ENCODE assay signal across 15 cellular contexts in the genomic region with DNA sequence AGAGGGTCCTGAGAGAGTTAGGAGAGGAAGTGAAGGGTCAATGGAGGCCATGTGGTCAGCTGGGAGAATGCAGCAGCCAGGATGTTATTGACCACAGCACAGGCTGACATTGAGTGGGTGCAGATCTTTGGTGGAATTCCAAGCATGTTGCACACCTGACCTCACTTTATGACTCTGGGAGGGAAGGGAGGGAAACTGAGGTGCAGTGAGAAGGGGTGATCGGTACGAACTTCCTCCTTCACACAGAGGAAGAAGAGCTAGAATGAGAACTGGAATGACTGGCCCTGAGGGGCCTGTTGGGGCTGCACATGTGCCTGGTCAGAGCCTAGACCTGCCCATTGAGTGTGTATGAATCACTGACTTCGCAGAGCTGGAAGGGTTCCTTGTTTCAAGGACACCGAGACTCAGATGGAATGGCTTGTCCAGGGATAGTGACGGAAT. TPM values are rescaled to one million over a fixed set of nuclear protein-coding genes. Genes with fewer than 3 reads are reported as not detected.
DNase-seq lines count a peak whose midpoint lies in the region; ATAC-seq and TF ChIP-seq lines count a peak whose summit lies in the region.
"Had no signal": no experiment of that assay in that cellular context is flagged by ENCODE, and none has a peak within 500 bp of the region (broad histone marks: within the 10 kb centered on the region; RNA-seq: fewer than 3 reads in every experiment).

No MANE protein-coding gene starts in this region.

- no peaks in the 10 kb centered on the region for H3K27me3 ChIP-seq in adrenal gland
- H3K27me3 ChIP-seq: BLaER1 treated with 17β-estradiol and CSF1 and Interleukin-3, amounts not matched to agents 10 nM and 100 nM had no signal

- POLR2A ChIA-PET in activated CD4-positive, alpha-beta T cell treated with anti-CD3 and anti-CD28 coated beads, Interleukin-2, amount 10 ng/mL, durations not matched to agents 7 days and 5 days (lab: Charles Lee): interaction anchor here (0.7 kb wide), 1 partner anchor 101 kb away, joined by 3 read pairs; no protein-coding TSS in a partner anchor
- POLR2A ChIA-PET in activated CD4-positive, alpha-beta T cell treated with anti-CD3 and anti-CD28 coated beads for 36 hours (lab: Charles Lee): no interaction called here

- CTCF ChIA-PET in activated CD4-positive, alpha-beta T cell treated with anti-CD3 and anti-CD28 coated beads, Interleukin-2, amount 10 ng/mL, durations not matched to agents 7 days and 5 days (lab: Charles Lee): no interaction called here
- CTCF ChIA-PET in activated CD4-positive, alpha-beta T cell treated with anti-CD3 and anti-CD28 coated beads for 36 hours (lab: Charles Lee): interaction anchor here (0.6 to 2.0 kb wide), 4 partner anchors 9 to 303 kb away, joined by 3 to 8 read pairs (median 4); partner anchors contain the start of gene FAM83D

- intact Hi-C loops in activated CD4-positive, alpha-beta T cell treated with anti-CD3 and anti-CD28 coated beads for 36 hours (cut with DNase I, micrococcal nuclease): no loop called here
- intact Hi-C loops in adrenal gland (cut with DNase I): no loop called here

- H3K4me1 Mint-ChIP-seq in activated CD4-positive, alpha-beta T cell treated with anti-CD3 and anti-CD28 coated beads, Interleukin-2, amount 10 ng/mL, durations not matched to agents 7 days and 5 days: peaks cover 32% of the 10 kb centered on the region
- H3K4me1 Mint-ChIP-seq in activated CD4-positive, alpha-beta T cell treated with anti-CD3 and anti-CD28 coated beads for 36 hours: peaks cover 3% of the 10 kb centered on the region

- no peak overlapping the region for H3K27ac ChIP-seq in adrenal gland
- H3K27ac ChIP-seq: BLaER1 treated with 17β-estradiol and CSF1 and Interleukin-3, amounts not matched to agents 10 nM and 100 nM had no signal

- no peak for ATAC-seq in activated CD4-positive, alpha-beta T cell treated with anti-CD3 and anti-CD28 coated beads for 36 hours
- peak; percentile 84 for ATAC-seq in esophagus mucosa
- no peak for ATAC-seq in HG03439 (IDR thresholded peaks at IDR 0.05; ENCODE audit: unreplicated experiment)
- ATAC-seq in GM19455 (IDR thresholded peaks at IDR 0.05; ENCODE audit: unreplicated experiment): no peak
- ATAC-seq in GM21447 (IDR thresholded peaks at IDR 0.05; ENCODE audit: unreplicated experiment): no peak
- ATAC-seq: sciatic nerve, T-helper 17 cell had no signal

- H3K4me1 ChIP-seq in adrenal gland (replicated peaks in 1 of 2): no peaks in the 10 kb centered on the region

- no peak overlapping the region for H3K4me3 ChIP-seq in adrenal gland
- H3K4me3 ChIP-seq: BLaER1 treated with 17β-estradiol and CSF1 and Interleukin-3, amounts not matched to agents 10 nM and 100 nM had no signal

- TF ChIP-seq CTCF in adrenal gland (IDR thresholded peaks at IDR 0.05): no peak

- WGBS in adrenal gland, 4 donors: 48 to 65% (median 54%) methylated on average over 5 of the region's 5 CpGs

- no peak overlapping the region for H3K4me3 Mint-ChIP-seq in activated CD4-positive, alpha-beta T cell treated with anti-CD3 and anti-CD28 coated beads, Interleukin-2, amount 10 ng/mL, durations not matched to agents 7 days and 5 days
- H3K4me3 Mint-ChIP-seq in activated CD4-positive, alpha-beta T cell treated with anti-CD3 and anti-CD28 coated beads for 36 hours: no peak overlapping the region
- H3K4me3 Mint-ChIP-seq: T-helper 17 cell had no signal

- no peaks in the 10 kb centered on the region for H3K9me3 ChIP-seq in adrenal gland (replicated peaks in 1 of 3)
- H3K9me3 ChIP-seq: BLaER1 treated with 17β-estradiol and CSF1 and Interleukin-3, amounts not matched to agents 10 nM and 100 nM had no signal

- no peak for TF ChIP-seq POLR2A in adrenal gland (IDR thresholded peaks at IDR 0.05)

- H3K36me3 Mint-ChIP-seq in activated CD4-positive, alpha-beta T cell treated with anti-CD3 and anti-CD28 coated beads, Interleukin-2, amount 10 ng/mL, durations not matched to agents 7 days and 5 days (ENCODE audit: low read depth): peaks cover 26% of the 10 kb centered on the region
- peaks cover 5% of the 10 kb centered on the region for H3K36me3 Mint-ChIP-seq in activated CD4-positive, alpha-beta T cell treated with anti-CD3 and anti-CD28 coated beads for 36 hours (ENCODE audit: low read depth)

- no peak for DNase-seq in activated CD4-positive, alpha-beta T cell treated with anti-CD3 and anti-CD28 coated beads, Interleukin-2, amount 10 ng/mL, durations not matched to agents 7 days and 5 days
- no peak for DNase-seq in activated CD4-positive, alpha-beta T cell treated with anti-CD3 and anti-CD28 coated beads for 36 hours
- DNase-seq in adrenal gland: peak in 5 of 7 donors; percentile 20 to 52 (median 32)
- DNase-seq in renal cortical epithelial cell (ENCODE audit: low read depth): peak; percentile 69
- DNase-seq: activated CD4-positive, CD25-positive, alpha-beta regulatory T cell treated with anti-CD3 and anti-CD28 coated beads, Interleukin-2, amount 50 U/mL, for 72 hours; NCI-H1436 treated with DMSO at 0.1 percent for 48 hours; nucleus accumbens; stimulated activated CD4-positive, alpha-beta T cell treated with anti-CD3 and anti-CD28 coated beads, Interleukin-2, amount 100 ng/mL, for 24 hours; T-helper 17 cell had no signal

- H3K9me3 Mint-ChIP-seq in activated CD4-positive, alpha-beta T cell treated with anti-CD3 and anti-CD28 coated beads, Interleukin-2, amount 10 ng/mL, durations not matched to agents 7 days and 5 days: no peaks in the 10 kb centered on the region
- no peaks in the 10 kb centered on the region for H3K9me3 Mint-ChIP-seq in activated CD4-positive, alpha-beta T cell treated with anti-CD3 and anti-CD28 coated beads for 36 hours (ENCODE audit: low read depth)

- no peaks in the 10 kb centered on the region for H3K27me3 Mint-ChIP-seq in activated CD4-positive, alpha-beta T cell treated with anti-CD3 and anti-CD28 coated beads, Interleukin-2, amount 10 ng/mL, durations not matched to agents 7 days and 5 days
- H3K27me3 Mint-ChIP-seq in activated CD4-positive, alpha-beta T cell treated with anti-CD3 and anti-CD28 coated beads for 36 hours: no peaks in the 10 kb centered on the region
- H3K27me3 Mint-ChIP-seq: T-helper 17 cell had no signal

- peak overlapping the region; percentile 50 for H3K27ac Mint-ChIP-seq in activated CD4-positive, alpha-beta T cell treated with anti-CD3 and anti-CD28 coated beads, Interleukin-2, amount 10 ng/mL, durations not matched to agents 7 days and 5 days
- H3K27ac Mint-ChIP-seq in activated CD4-positive, alpha-beta T cell treated with anti-CD3 and anti-CD28 coated beads for 36 hours: no peak overlapping the region
- H3K27ac Mint-ChIP-seq: T-helper 17 cell had no signal

- no peaks in the 10 kb centered on the region for H3K36me3 ChIP-seq in adrenal gland (replicated peaks in 1 of 2)

RNA-seq across cellular contexts. Expression of gene FAM83D, which starts 9.8 kb away (rescaled TPM):
- total RNA-seq in activated CD4-positive, alpha-beta T cell treated with anti-CD3 and anti-CD28 coated beads, Interleukin-2, amount 10 ng/mL, durations not matched to agents 7 days and 5 days: 10 to 100 TPM; 22.5 to 22.6 TPM
- 10 to 100 TPM; 10.5 to 12.4 TPM for total RNA-seq in activated CD4-positive, alpha-beta T cell treated with anti-CD3 and anti-CD28 coated beads for 36 hours
- total RNA-seq in adrenal gland: 1 to 10 TPM in 2 of 8 donors, under 1 TPM in 5, not detected in 1; 0.14 to 2.0 (median 0.69) TPM
- polyA plus RNA-seq in adrenal gland: 1 to 10 TPM in 1 of 3 donors, under 1 TPM in 2; 0.17 to 1.1 (median 0.72) TPM
- total RNA-seq in esophagus mucosa: 67.0 TPM
- total RNA-seq in renal cortical epithelial cell: 0.99 and 13.7 TPM in 2 replicates

RNA-seq across cellular contexts. Expression of gene DHX35, which starts 26.2 kb away (rescaled TPM):
- 10 to 100 TPM in 1 of 2 experiments, 1 to 10 TPM in 1; 8.8 to 10.3 TPM for total RNA-seq in activated CD4-positive, alpha-beta T cell treated with anti-CD3 and anti-CD28 coated beads, Interleukin-2, amount 10 ng/mL, durations not matched to agents 7 days and 5 days
- 10 to 100 TPM in 1 of 2 experiments, 1 to 10 TPM in 1; 8.7 to 12.0 TPM for total RNA-seq in activated CD4-positive, alpha-beta T cell treated with anti-CD3 and anti-CD28 coated beads for 36 hours
- total RNA-seq in adrenal gland (10 to 100 TPM in 2 of 8 donors, 1 to 10 TPM in 6; 3.2 to 12.7 (median 8.8) TPM), esophagus mucosa (6.3 TPM), renal cortical epithelial cell (9.2 and 10.4 TPM in 2 replicates)
- polyA plus RNA-seq in adrenal gland: 1 to 10 TPM; 6.3 to 7.5 (median 6.6) TPM

Comparison
In these comparisons a context has a peak if more than half of its experiments do, and no peak if none do; other contexts are left out.
1. DNase-seq: peak in adrenal gland (5 of 7) and renal cortical epithelial cell (single experiment); none in activated CD4-positive, alpha-beta T cell treated with anti-CD3 and anti-CD28 coated beads, Interleukin-2, amount 10 ng/mL, durations not matched to agents 7 days and 5 days (single experiment) and activated CD4-positive, alpha-beta T cell treated with anti-CD3 and anti-CD28 coated beads for 36 hours (single experiment).